9 cellular contexts compared by ENCODE assay signal in the genomic region with DNA sequence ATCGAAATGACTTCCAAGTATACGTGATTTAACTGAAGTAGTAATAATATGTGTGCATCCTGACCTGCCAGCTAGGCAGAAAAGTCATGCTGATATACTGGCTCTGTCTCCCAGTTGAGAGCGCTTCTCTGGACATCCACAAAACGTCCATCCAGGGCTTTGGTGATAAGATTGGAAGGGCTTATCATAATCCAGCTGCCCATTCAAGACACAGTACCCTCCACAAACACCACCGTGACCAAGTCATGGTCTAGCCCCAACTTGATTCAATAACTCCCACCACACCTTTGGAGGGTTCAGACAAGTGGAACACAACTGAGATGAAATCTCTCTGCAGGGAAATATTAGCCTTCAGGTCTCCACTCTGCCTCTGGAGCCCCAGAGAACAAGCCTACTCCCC.
DNase-seq lines count a peak whose midpoint lies in the region; ATAC-seq, FAIRE-seq and TF ChIP-seq lines count a peak whose summit lies in the region.
"Had no signal": no experiment of that assay in that cellular context is flagged by ENCODE, and none has a peak within 500 bp of the region (broad histone marks: within the 10 kb centered on the region; RNA-seq: fewer than 3 reads in every experiment).

No MANE protein-coding gene starts in this region.

- no CpG with 5 or more reads among the region's 5 CpGs for WGBS in H9 (ENCODE audit: extremely low coverage, insufficient read length, low lambda C conversion rate)
- WGBS in gastroesophageal sphincter (ENCODE audit: low coverage in 1 of 2), 2 donors: 55 to 88% methylated on average over 2 to 4 of the region's 5 CpGs

- H3K56ac ChIP-seq in H9 (ENCODE audit: insufficient read length, low read depth, low read length): no peak overlapping the region

- H4K91ac ChIP-seq in H9 (ENCODE audit: insufficient read length, low read depth, low read length): no peak overlapping the region

- no peaks in the 10 kb centered on the region for H3K36me3 Mint-ChIP-seq in H9 (ENCODE audit: insufficient read depth in 1 of 3, low read depth in 3 of 3)
- H3K36me3 Mint-ChIP-seq in activated CD4-positive, alpha-beta memory T cell treated with anti-CD3 and anti-CD28 coated beads for 36 hours: peaks cover 12% of the 10 kb centered on the region
- peaks cover 9% of the 10 kb centered on the region for H3K36me3 Mint-ChIP-seq in stimulated activated memory B cell treated with anti-CD40 and anti-IgM and Interleukin-4, amounts not matched to agents 10 μg/mL and 1 μg/mL and 100 μg/mL, for 72 hours

- TF ChIP-seq CTCF in H9 (conservative IDR thresholded peaks at IDR 0.05): no peak
- TF ChIP-seq CTCF in gastroesophageal sphincter (IDR thresholded peaks at IDR 0.05): no peak

- no peak overlapping the region for H3K4me3 ChIP-seq in gastroesophageal sphincter

- TF ChIP-seq POLR2A in gastroesophageal sphincter (IDR thresholded peaks at IDR 0.05): no peak

- H4K5ac ChIP-seq in H9 (ENCODE audit: insufficient read length, low read depth, low read length): no peak overlapping the region

- no peak for TF ChIP-seq EP300 in gastroesophageal sphincter (IDR thresholded peaks at IDR 0.05)

- no peaks in the 10 kb centered on the region for H3K36me3 ChIP-seq in gastroesophageal sphincter

- H2BK12ac ChIP-seq in H9 (ENCODE audit: insufficient read length, low read depth, low read length): no peak overlapping the region

- H3K79me2 ChIP-seq in H9 (ENCODE audit: insufficient read depth, low read length): no peaks in the 10 kb centered on the region

- H2BK120ac ChIP-seq in H9 (ENCODE audit: low read depth, low read length, poor library complexity, severe bottlenecking): no peak overlapping the region

- H2BK20ac ChIP-seq in H9 (ENCODE audit: low read depth, low read length, poor library complexity, severe bottlenecking): no peak overlapping the region

- H3K23me2 ChIP-seq in H9 (ENCODE audit: insufficient read length, low read depth, low read length, poor library complexity, severe bottlenecking): no peaks in the 10 kb centered on the region

- no peaks in the 10 kb centered on the region for H4K20me1 ChIP-seq in H9 (ENCODE audit: control insufficient read depth, insufficient read depth, insufficient read length)

- H2AFZ ChIP-seq in H9 (ENCODE audit: low read length): no peak overlapping the region

- CTCF ChIA-PET in activated CD4-positive, alpha-beta memory T cell treated with anti-CD3 and anti-CD28 coated beads for 36 hours (lab: Charles Lee): interaction anchor here (0.9 to 14.0 kb wide), 8 partner anchors 10 to 136 kb away, joined by 3 to 460 read pairs (median 11); no protein-coding TSS in a partner anchor

- intact Hi-C loops in activated CD4-positive, alpha-beta memory T cell treated with anti-CD3 and anti-CD28 coated beads for 36 hours (cut with micrococcal nuclease): loop anchor here (1.0 to 10.0 kb wide), 4 partner anchors 41 to 1273 kb away; a partner anchor contains a TSS

- no peak overlapping the region for H3K4ac ChIP-seq in H9 (ENCODE audit: low read depth, low read length)

- no peak overlapping the region for H4K8ac ChIP-seq in H9 (replicated peaks; ENCODE audit: insufficient read length, low read depth, low read length)

- no peaks in the 10 kb centered on the region for H3K9me3 Mint-ChIP-seq in H9
- H3K9me3 Mint-ChIP-seq in activated CD4-positive, alpha-beta memory T cell treated with anti-CD3 and anti-CD28 coated beads for 36 hours: no peaks in the 10 kb centered on the region
- no peaks in the 10 kb centered on the region for H3K9me3 Mint-ChIP-seq in stimulated activated memory B cell treated with anti-CD40 and anti-IgM and Interleukin-4, amounts not matched to agents 10 μg/mL and 1 μg/mL and 100 μg/mL, for 72 hours

- no peak overlapping the region for H2BK5ac ChIP-seq in H9 (ENCODE audit: insufficient read length, low read length)

- no peak overlapping the region for H3K18ac ChIP-seq in H9 (ENCODE audit: insufficient read length, low read depth, low read length)

- DNase-seq in H9: no peak
- DNase-seq in activated CD4-positive, alpha-beta memory T cell treated with anti-CD3 and anti-CD28 coated beads for 36 hours: no peak
- DNase-seq in RCC 7860 (ENCODE audit: low spot score): no peak
- DNase-seq in stimulated activated naive CD4-positive, alpha-beta T cell treated with Interleukin-2 at 50 U/mL for 16 hours (lab: John Stamatoyannopoulos, UW): no peak
- DNase-seq: T1000 had no signal

- no peaks in the 10 kb centered on the region for H3K9me3 ChIP-seq in H9 (ENCODE audit: control insufficient read depth, low read depth, low read length)
- no peaks in the 10 kb centered on the region for H3K9me3 ChIP-seq in gastroesophageal sphincter

- H3K4me1 Mint-ChIP-seq in H9: peaks cover 9 to 13% of the 10 kb centered on the region in 2 experiments
- peaks cover 96% of the 10 kb centered on the region for H3K4me1 Mint-ChIP-seq in activated CD4-positive, alpha-beta memory T cell treated with anti-CD3 and anti-CD28 coated beads for 36 hours (ENCODE audit: low read depth)
- peaks cover 86% of the 10 kb centered on the region for H3K4me1 Mint-ChIP-seq in stimulated activated memory B cell treated with anti-CD40 and anti-IgM and Interleukin-4, amounts not matched to agents 10 μg/mL and 1 μg/mL and 100 μg/mL, for 72 hours

- no peak overlapping the region for H3T11ph ChIP-seq in H9 (ENCODE audit: low read length)

- H3K27me3 ChIP-seq in H9 (ENCODE audit: insufficient read depth, low read length) (no peaks in the 10 kb centered on the region; the same call in 1 of the 2 replicates), gastroesophageal sphincter (no peaks in the 10 kb centered on the region)

- H3K4me1 ChIP-seq in H9 (ENCODE audit: insufficient read depth, low read length) (no peaks in the 10 kb centered on the region), gastroesophageal sphincter (peaks cover 29 to 87% (median 79%) of the 10 kb centered on the region in 3 donors)

- H3K23ac ChIP-seq in H9 (ENCODE audit: insufficient read length, low read depth, low read length): no peak overlapping the region

- H3K27me3 Mint-ChIP-seq in H9 (ENCODE audit: low read depth): no peaks in the 10 kb centered on the region
- H3K27me3 Mint-ChIP-seq in activated CD4-positive, alpha-beta memory T cell treated with anti-CD3 and anti-CD28 coated beads for 36 hours: peaks cover 2% of the 10 kb centered on the region
- H3K27me3 Mint-ChIP-seq in stimulated activated memory B cell treated with anti-CD40 and anti-IgM and Interleukin-4, amounts not matched to agents 10 μg/mL and 1 μg/mL and 100 μg/mL, for 72 hours: no peaks in the 10 kb centered on the region

- H2BK15ac ChIP-seq in H9 (ENCODE audit: low read depth, low read length): no peak overlapping the region

- H3K14ac ChIP-seq in H9 (ENCODE audit: insufficient read depth, low read length): no peak overlapping the region

- no peak overlapping the region for H3K4me2 ChIP-seq in H9 (ENCODE audit: insufficient read depth, insufficient read length, low read length)

- no peak overlapping the region for H2AK5ac ChIP-seq in H9 (ENCODE audit: insufficient read length, low read length)

- ATAC-seq in gastroesophageal sphincter (no peak), GM18858 (IDR thresholded peaks at IDR 0.05; ENCODE audit: unreplicated experiment) (no peak), GM19452 (IDR thresholded peaks at IDR 0.05; ENCODE audit: unreplicated experiment) (no peak)
- ATAC-seq in stimulated activated memory B cell treated with anti-CD40 and anti-IgM and Interleukin-4, amounts not matched to agents 10 μg/mL and 1 μg/mL and 100 μg/mL, for 72 hours: no peak

- H3K9ac ChIP-seq in H9 (ENCODE audit: extremely low read depth, insufficient read length, low read length): peak overlapping the region; percentile 13

- H3K79me1 ChIP-seq in H9 (ENCODE audit: insufficient read depth, low read depth, low read length, poor library complexity, severe bottlenecking): no peaks in the 10 kb centered on the region

- H3K27ac ChIP-seq in H9 (ENCODE audit: insufficient read length, low read depth, low read length): no peak overlapping the region
- peak overlapping the region; percentile 79 to 99 (median 98) for H3K27ac ChIP-seq in gastroesophageal sphincter

- no peak for FAIRE-seq in RCC 7860 (lab: Jason Lieb, UNC)

- POLR2A ChIA-PET in activated CD4-positive, alpha-beta memory T cell treated with anti-CD3 and anti-CD28 coated beads for 36 hours (lab: Charles Lee): interaction anchor here (3.5 kb wide), 1 partner anchor 41 kb away, joined by 24 read pairs; no protein-coding TSS in a partner anchor

- H3K27ac Mint-ChIP-seq in H9: no peak overlapping the region; a peak in 1 of 7 replicates
- peak overlapping the region; percentile 11 for H3K27ac Mint-ChIP-seq in activated CD4-positive, alpha-beta memory T cell treated with anti-CD3 and anti-CD28 coated beads for 36 hours
- H3K27ac Mint-ChIP-seq in stimulated activated memory B cell treated with anti-CD40 and anti-IgM and Interleukin-4, amounts not matched to agents 10 μg/mL and 1 μg/mL and 100 μg/mL, for 72 hours: peak overlapping the region; percentile 62

- no peak overlapping the region for H3K4me3 Mint-ChIP-seq in H9
- H3K4me3 Mint-ChIP-seq in activated CD4-positive, alpha-beta memory T cell treated with anti-CD3 and anti-CD28 coated beads for 36 hours: no peak overlapping the region
- no peak overlapping the region for H3K4me3 Mint-ChIP-seq in stimulated activated memory B cell treated with anti-CD40 and anti-IgM and Interleukin-4, amounts not matched to agents 10 μg/mL and 1 μg/mL and 100 μg/mL, for 72 hours

Comparison
In these comparisons a context has a peak if more than half of its experiments do, and no peak if none do; other contexts are left out.
1. H3K27ac Mint-ChIP-seq: peak in activated CD4-positive, alpha-beta memory T cell treated with anti-CD3 and anti-CD28 coated beads for 36 hours (single experiment) and stimulated activated memory B cell treated with anti-CD40 and anti-IgM and Interleukin-4, amounts not matched to agents 10 μg/mL and 1 μg/mL and 100 μg/mL, for 72 hours (single experiment); none in H9 (0 of 3).